ENCODE assay signal across 6 cellular contexts in the genomic region with DNA sequence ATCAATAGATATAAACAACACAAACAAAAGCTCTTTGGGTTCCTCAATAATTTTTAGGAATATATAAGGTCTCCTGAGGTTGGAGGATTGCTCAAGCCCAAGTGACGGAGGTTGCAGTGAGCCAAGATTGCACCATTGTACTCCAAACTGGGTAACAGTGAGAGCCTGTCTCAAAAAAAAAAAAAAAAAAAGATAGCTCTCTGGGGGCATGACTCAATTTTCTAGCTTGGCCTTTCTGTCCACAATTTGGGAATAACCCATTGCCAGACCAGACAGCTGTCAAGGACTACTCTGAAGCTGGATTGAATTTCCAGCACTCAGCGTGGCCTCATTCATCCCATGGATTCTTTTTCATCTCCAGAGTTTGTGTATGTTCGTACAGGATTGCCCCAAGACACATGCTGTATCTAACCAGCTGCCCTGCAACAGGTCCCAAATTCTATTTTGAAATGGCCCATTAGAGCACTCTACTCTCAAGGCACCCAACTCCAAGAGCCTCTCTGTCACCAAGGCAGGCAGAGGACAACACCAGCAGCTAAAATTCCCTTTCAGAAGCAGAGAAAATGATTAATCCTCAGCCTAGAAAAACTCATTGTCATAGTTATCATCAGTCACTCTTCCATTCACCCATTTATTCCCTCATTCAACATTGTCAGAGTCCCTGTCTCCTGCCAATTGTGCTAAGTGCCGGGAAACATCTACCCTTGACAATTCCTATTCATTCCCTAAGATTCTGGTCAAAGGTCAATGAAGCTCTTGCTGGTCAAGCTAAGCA. TPM values are rescaled to one million over a fixed set of nuclear protein-coding genes. Genes with fewer than 3 reads are reported as not detected.
DNase-seq lines count a peak whose midpoint lies in the region; ATAC-seq and TF ChIP-seq lines count a peak whose summit lies in the region.

No MANE protein-coding gene starts in this region.

- no peak overlapping the region for H3K4me3 ChIP-seq in MG63
- H3K4me3 ChIP-seq in dorsolateral prefrontal cortex: peak overlapping the region in 3 of 59 donors; percentile 11 to 12 (median 12)
- no peak overlapping the region for H3K4me3 ChIP-seq in OCI-LY7 (ENCODE audit: low read depth, low read length, poor library complexity, severe bottlenecking)

- no peaks in the 10 kb centered on the region for H3K9me2 ChIP-seq in OCI-LY7 (ENCODE audit: insufficient read depth, low read length)

- H3K4me1 ChIP-seq in OCI-LY7 (ENCODE audit: insufficient read depth, low read length, poor library complexity, severe bottlenecking): no peaks in the 10 kb centered on the region

- H2AFZ ChIP-seq in OCI-LY7 (ENCODE audit: low read length): no peak overlapping the region

- H3K27me3 ChIP-seq in MG63: no peaks in the 10 kb centered on the region
- no peaks in the 10 kb centered on the region for H3K27me3 ChIP-seq in dorsolateral prefrontal cortex

- peak overlapping the region in 57 of 59 donors; percentile 12 to 94 (median 74) for H3K27ac ChIP-seq in dorsolateral prefrontal cortex
- H3K27ac ChIP-seq in OCI-LY7 (ENCODE audit: low read depth, low read length, poor library complexity, severe bottlenecking): no peak overlapping the region

- peak; percentile 95 for ATAC-seq in sciatic nerve
- ATAC-seq in GM18511 (IDR thresholded peaks at IDR 0.05; ENCODE audit: unreplicated experiment): no peak

- POLR2A ChIA-PET in OCI-LY7 (lab: Charles Lee): interaction anchor here (0.5 to 2.0 kb wide), 5 partner anchors 8 to 48 kb away, joined by 3 to 6 read pairs (median 3); a partner anchor contains a TSS

- DNase-seq in MG63 (peak; percentile 64), dorsolateral prefrontal cortex (no peak), sciatic nerve (ENCODE audit: low spot score) (no peak), KG1 (lab: John Stamatoyannopoulos, UW) (no peak), OCI-LY7 (ENCODE audit: low spot score) (no peak)

- no peaks in the 10 kb centered on the region for H4K20me1 ChIP-seq in OCI-LY7 (ENCODE audit: insufficient read depth, low read length)

- H3K9me3 ChIP-seq in MG63: peaks cover 17% of the 10 kb centered on the region
- no peaks in the 10 kb centered on the region for H3K9me3 ChIP-seq in OCI-LY7 (ENCODE audit: low read length)

- no peak for TF ChIP-seq CTCF in dorsolateral prefrontal cortex (IDR thresholded peaks at IDR 0.05 in 54 of 56, conservative IDR thresholded peaks at IDR 0.05 in 2 of 56; ENCODE audit: low read depth in 1 of 56, partially characterized antibody in 56 of 56)
- no peak for TF ChIP-seq CTCF in OCI-LY7 (conservative IDR thresholded peaks at IDR 0.05; ENCODE audit: low read length)

- intact Hi-C loops in dorsolateral prefrontal cortex (cut with DNase I) (no loop called here), sciatic nerve (cut with DNase I) (no loop called here), OCI-LY7 (cut with micrococcal nuclease; ENCODE audit: unreplicated experiment) (no loop called here)

- CTCF ChIA-PET in OCI-LY7 (lab: Charles Lee; ENCODE audit: unreplicated experiment): interaction anchor here (0.6 to 0.7 kb wide), 2 partner anchors 16 to 188 kb away, joined by 3 to 6 read pairs; a partner anchor contains a TSS

- H3K36me3 ChIP-seq in MG63 (peaks cover 49% of the 10 kb centered on the region), OCI-LY7 (ENCODE audit: insufficient read depth, low read length) (peaks cover 52% of the 10 kb centered on the region)

- no peak overlapping the region for H3K4me2 ChIP-seq in OCI-LY7 (ENCODE audit: low read length)

- no peaks in the 10 kb centered on the region; the same call in 1 of the 2 replicates for H3K79me2 ChIP-seq in OCI-LY7 (ENCODE audit: insufficient read depth, low read depth, low read length)

- no TSS peak for BruUV-seq in OCI-LY7 (replicated peaks; lab: Mats Ljungman, UMichigan)

RNA-seq across cellular contexts. Expression of a gene that starts 8.7 kb away (rescaled TPM):
- 17.5 and 22.3 TPM in 2 replicates for total RNA-seq in MG63 (2014; rRNA removed; shearing (Covaris generic); ENCODE audit: low replicate concordance)
- total RNA-seq in dorsolateral prefrontal cortex (100 to 1,000 TPM in 113 of 120 experiments, 10 to 100 TPM in 7; 91.8 to 259 (median 127) TPM), sciatic nerve (113 TPM), OCI-LY7 (2022) (104 and 113 TPM in 2 replicates)
- total RNA-seq in OCI-LY7 (2014; rRNA removed; shearing (Covaris generic)): 63.2 and 92.8 TPM in 2 replicates

RNA-seq across cellular contexts. Expression of a gene that starts 28.9 kb away (rescaled TPM):
- total RNA-seq in MG63 (2014; rRNA removed; shearing (Covaris generic); ENCODE audit: low replicate concordance): 125 and 127 TPM in 2 replicates
- 100 to 1,000 TPM in 41 of 120 experiments, 10 to 100 TPM in 79; 59.7 to 128 (median 92.7) TPM for total RNA-seq in dorsolateral prefrontal cortex
- total RNA-seq in sciatic nerve: 68.2 TPM
- 216 and 224 TPM in 2 replicates for total RNA-seq in OCI-LY7 (2014; rRNA removed; shearing (Covaris generic))
- 145 and 169 TPM in 2 replicates for total RNA-seq in OCI-LY7 (2022)

RNA-seq across cellular contexts. Expression of a gene that starts 36.0 kb away (rescaled TPM):
- total RNA-seq in MG63 (2014; rRNA removed; shearing (Covaris generic); ENCODE audit: low replicate concordance): 0.92 TPM in 1 of 2 replicates, not detected in the other
- 10 to 100 TPM in 81 of 120 experiments, 1 to 10 TPM in 39; 4.4 to 26.7 (median 11.1) TPM for total RNA-seq in dorsolateral prefrontal cortex
- total RNA-seq in sciatic nerve: 16.2 TPM
- total RNA-seq in OCI-LY7 (2014; rRNA removed; shearing (Covaris generic)): 186 and 197 TPM in 2 replicates
- total RNA-seq in OCI-LY7 (2022): 260 and 268 TPM in 2 replicates

RNA-seq across cellular contexts. Expression of a gene that starts 46.3 kb away (rescaled TPM):
- total RNA-seq in MG63 (2014; rRNA removed; shearing (Covaris generic); ENCODE audit: low replicate concordance): 310 and 483 TPM in 2 replicates
- total RNA-seq in dorsolateral prefrontal cortex (10 to 100 TPM; 47.5 to 89.0 (median 63.8) TPM), sciatic nerve (81.0 TPM), OCI-LY7 (2022) (125 and 134 TPM in 2 replicates)
- total RNA-seq in OCI-LY7 (2014; rRNA removed; shearing (Covaris generic)): 67.6 and 89.7 TPM in 2 replicates

RNA-seq across cellular contexts. Expression of a gene that starts 48.3 kb away (rescaled TPM):
- 77.8 and 165 TPM in 2 replicates for total RNA-seq in MG63 (2014; rRNA removed; shearing (Covaris generic); ENCODE audit: low replicate concordance)
- total RNA-seq in dorsolateral prefrontal cortex (10 to 100 TPM; 12.0 to 88.0 (median 35.5) TPM), sciatic nerve (144 TPM), OCI-LY7 (2022) (58.0 and 78.9 TPM in 2 replicates)
- total RNA-seq in OCI-LY7 (2014; rRNA removed; shearing (Covaris generic)): 38.8 and 41.4 TPM in 2 replicates

Comparison
In these comparisons a context has a peak if more than half of its experiments do, and no peak if none do; other contexts are left out.
1. RNA of a gene that starts 36.0 kb away (total RNA-seq): 186 to 268 TPM in OCI-LY7; 16.2 TPM in sciatic nerve (single experiment), 4.4 to 26.7 TPM in dorsolateral prefrontal cortex and 0.92 TPM in MG63; every median in the first group is over 4 times any median in the second.